Comparison of ENCODE assay signal across 2 cellular contexts in genomic region chr9:91370006-91370405, GRCh38. TPM values are rescaled to one million over a fixed set of nuclear protein-coding genes. Genes with fewer than 3 reads are reported as not detected.
DNase-seq lines count a peak whose midpoint lies in the region; ATAC-seq and TF ChIP-seq lines count a peak whose summit lies in the region.
"Not testable (repeated sequence)": the region's sequence is repeated elsewhere in the genome, so short reads cannot be mapped to it uniquely, and the experiment has no call there.

No MANE protein-coding gene starts in this region.

- ATAC-seq in IMR-90 (ENCODE audit: low read depth) = peak; percentile 32; the same call in 1 of the 2 replicates

- BruUV-seq in IMR-90 (replicated peaks; lab: Mats Ljungman, UMichigan) = not testable (repeated sequence)

- POLR2A ChIA-PET in IMR-90 (lab: Charles Lee; ENCODE audit: unreplicated experiment) = not testable (repeated sequence)

- H3K14ac ChIP-seq in IMR-90 (replicated peaks; ENCODE audit: low read depth, low read length) = not testable (repeated sequence)

- H4K91ac ChIP-seq in IMR-90 (ENCODE audit: insufficient read depth, low read depth, low read length) = not testable (repeated sequence)

- not testable (repeated sequence) for H3K27ac ChIP-seq in IMR-90 (ENCODE audit: insufficient read depth, low read length)
- peak overlapping the region in 1 of 3 donors; percentile 35 for H3K27ac ChIP-seq in thyroid gland

- CTCF ChIA-PET in IMR-90 (lab: Yijun Ruan, JAX) = not testable (repeated sequence)

- not testable (repeated sequence) for H3K18ac ChIP-seq in IMR-90 (ENCODE audit: low read depth, low read length)

- not testable (repeated sequence) for TF ChIP-seq POLR2A in IMR-90 (IDR thresholded peaks at IDR 0.05; ENCODE audit: low read depth, low read length); thyroid gland (IDR thresholded peaks at IDR 0.05)

- H4K5ac ChIP-seq in IMR-90 (ENCODE audit: low read depth, low read length) = not testable (repeated sequence)

- H2AK9ac ChIP-seq in IMR-90 (replicated peaks; ENCODE audit: low read depth, low read length, poor library complexity) = not testable (repeated sequence)

- TF ChIP-seq CTCF in IMR-90 (conservative IDR thresholded peaks at IDR 0.05; ENCODE audit: low read depth, low read length); thyroid gland (IDR thresholded peaks at IDR 0.05): not testable (repeated sequence)

- H2BK120ac ChIP-seq in IMR-90 (ENCODE audit: low read depth, low read length) = not testable (repeated sequence)

- H3K9me1 ChIP-seq in IMR-90 (ENCODE audit: insufficient read depth, low read length) = not testable (repeated sequence)

- H3K79me1 ChIP-seq in IMR-90 (ENCODE audit: low read depth in 1 of 2, low read length in 2 of 2) = not testable (repeated sequence)

- not testable (repeated sequence) for H4K20me1 ChIP-seq in IMR-90 (ENCODE audit: insufficient read depth, low read length)

- not testable (repeated sequence) for H3K56ac ChIP-seq in IMR-90 (ENCODE audit: extremely low read depth, insufficient read depth, low read length)

- not testable (repeated sequence) for H3K9me3 ChIP-seq in IMR-90 (ENCODE audit: control insufficient read depth, insufficient read depth, low read length); thyroid gland

- dilution Hi-C loops in IMR-90 (cut with HindIII; ENCODE audit: low sequenced_read_pairs, unreplicated experiment) = not testable (repeated sequence)

- not testable (repeated sequence) for H2BK20ac ChIP-seq in IMR-90 (ENCODE audit: low read depth, low read length)

- H3K4me1 ChIP-seq in IMR-90 (ENCODE audit: control insufficient read depth, insufficient read depth, low read length); thyroid gland: not testable (repeated sequence)

- TF ChIP-seq RAD21 in IMR-90 (IDR thresholded peaks at IDR 0.05; ENCODE audit: low read length) = not testable (repeated sequence)

- H2BK15ac ChIP-seq in IMR-90 (ENCODE audit: low read depth, low read length) = not testable (repeated sequence)

- in situ Hi-C loops in IMR-90 (cut with MboI; ENCODE audit: low sequenced_read_pairs) = not testable (repeated sequence)

- not testable (repeated sequence) for H2BK5ac ChIP-seq in IMR-90 (ENCODE audit: low read depth, low read length, poor library complexity, severe bottlenecking)

- H2AK5ac ChIP-seq in IMR-90 (ENCODE audit: low read depth, low read length) = not testable (repeated sequence)

- H3K4me3 ChIP-seq in IMR-90 (ENCODE audit: insufficient read depth, low read depth, low read length); thyroid gland (replicated peaks in 1 of 3): not testable (repeated sequence)

- H3K4ac ChIP-seq in IMR-90 (ENCODE audit: low read depth, low read length) = not testable (repeated sequence)

- not testable (repeated sequence) for H4K8ac ChIP-seq in IMR-90 (ENCODE audit: low read depth in 2 of 2, low read length in 2 of 2)

- not testable (repeated sequence) for H3K4me2 ChIP-seq in IMR-90 (ENCODE audit: low read depth, low read length)

- H3K27me3 ChIP-seq in IMR-90 (ENCODE audit: control insufficient read depth, insufficient read depth, low read length); thyroid gland: not testable (repeated sequence)

- intact Hi-C loops in IMR-90 (cut with micrococcal nuclease); thyroid gland (cut with DNase I): not testable (repeated sequence)

- WGBS in IMR-90 (ENCODE audit: extremely low coverage in 2 of 2, insufficient read length in 1 of 2), 2 experiments = no CpG with 5 or more reads among the region's 3 CpGs
- WGBS in thyroid gland, 2 donors = 30 to 38% methylated on average over 3 of the region's 3 CpGs

- not testable (repeated sequence) for H3K36me3 ChIP-seq in IMR-90 (ENCODE audit: control insufficient read depth, insufficient read depth, low read length); thyroid gland

- not testable (repeated sequence) for H2AFZ ChIP-seq in IMR-90 (replicated peaks; ENCODE audit: low read length, poor library complexity)

- DNase-seq in IMR-90 = not testable (repeated sequence)
- peak; percentile 66 to 71 for DNase-seq in thyroid gland

- H3K23ac ChIP-seq in IMR-90 (ENCODE audit: low read depth, low read length) = not testable (repeated sequence)

- H3K9ac ChIP-seq in IMR-90 (ENCODE audit: low read depth, low read length) = not testable (repeated sequence)

RNA-seq across cellular contexts. Expression of gene AUH, which starts 8.3 kb away (rescaled TPM):
- total RNA-seq in IMR-90 (2012; rRNA removed) (8.1 and 12.8 TPM in 2 replicates), thyroid gland (10 to 100 TPM; 57.1 to 83.5 (median 65.2) TPM)
- polyA plus RNA-seq in IMR-90 (2012; rRNA removed) = 5.7 and 5.9 TPM in 2 replicates
- polyA plus RNA-seq in IMR-90 (2012; cell fraction: cytosol; rRNA removed) = 3.6 and 6.3 TPM in 2 replicates
- 4.0 and 11.1 TPM in 2 replicates for polyA plus RNA-seq in IMR-90 (2012; cell fraction: nucleus; rRNA removed; ENCODE audit: low replicate concordance)

RNA-seq across cellular contexts. Expression of gene NFIL3, which starts 53.6 kb away (rescaled TPM):
- total RNA-seq in IMR-90 (2012; rRNA removed) (27.6 and 29.4 TPM in 2 replicates), thyroid gland (10 to 100 TPM; 13.9 to 38.6 (median 22.7) TPM)
- polyA plus RNA-seq in IMR-90 (2012; rRNA removed) = 20.8 and 27.7 TPM in 2 replicates
- 11.9 and 12.8 TPM in 2 replicates for polyA plus RNA-seq in IMR-90 (2012; cell fraction: cytosol; rRNA removed)
- polyA plus RNA-seq in IMR-90 (2012; cell fraction: nucleus; rRNA removed; ENCODE audit: low replicate concordance) = 6.6 and 66.1 TPM in 2 replicates
